9 cellular contexts compared by ENCODE assay signal in genomic region chr9:16754662-16755061, GRCh38.
"Had no signal": no experiment of that assay in that cellular context is flagged by ENCODE, and none has a peak within 500 bp of the region (broad histone marks: within the 10 kb centered on the region; RNA-seq: fewer than 3 reads in every experiment).

No MANE protein-coding gene starts in this region.

- H3K4me3 ChIP-seq: K562 had no signal

- H3K4me1 Mint-ChIP-seq: IgD-negative memory B cell had no signal

- H3K27ac ChIP-seq: HL-60, KMS-11 had no signal

- ATAC-seq: HepG2, K562 had no signal

- H3K27ac Mint-ChIP-seq: IgD-negative memory B cell had no signal

- DNase-seq: IMR-90, KBM-7, KG1 had no signal

- H3K9ac ChIP-seq: KMS-11 had no signal

- FAIRE-seq: HepG2, HTR-8/SVneo, K562 had no signal

- H3K36me3 Mint-ChIP-seq: IgD-negative memory B cell had no signal

- H3K27me3 Mint-ChIP-seq: IgD-negative memory B cell had no signal

- H3K4me3 Mint-ChIP-seq: IgD-negative memory B cell had no signal

- H3K4me2 ChIP-seq: KMS-11 had no signal
